In genomic region chr7:22564511-22565045, GRCh38 we compare ENCODE assay signal across 8 cellular contexts.
A peak's percentile ranks its signal among the peaks of the same experiment; 100 is the strongest.
DNase-seq lines count a peak whose midpoint lies in the region; ATAC-seq, FAIRE-seq and TF ChIP-seq lines count a peak whose summit lies in the region.

No MANE protein-coding gene starts in this region.

- H3K27ac ChIP-seq in OCI-LY7 (ENCODE audit: low read depth, low read length, poor library complexity, severe bottlenecking) (no peak overlapping the region), H1 (ENCODE audit: low read depth, low read length) (no peak overlapping the region), osteoblast (ENCODE audit: low read depth, low read length) (peak overlapping the region; percentile 96)

- intact Hi-C loops in OCI-LY7 (cut with micrococcal nuclease; ENCODE audit: unreplicated experiment), result loop anchor here (5.0 to 10.0 kb wide), 3 partner anchors 50 to 508 kb away; no protein-coding TSS in a partner anchor

- peak overlapping the region; percentile 24; the same call in 1 of the 2 replicates for H3K4me2 ChIP-seq in OCI-LY7 (ENCODE audit: low read length)
- no peak overlapping the region for H3K4me2 ChIP-seq in H1 (ENCODE audit: insufficient read depth in 1 of 2, low read depth in 2 of 2, low read length in 2 of 2)
- H3K4me2 ChIP-seq in osteoblast (ENCODE audit: insufficient read depth, low read length), result peak overlapping the region; percentile 82

- H2BK20ac ChIP-seq in H1 (ENCODE audit: low read length), result peak overlapping the region; percentile 83

- POLR2A ChIA-PET in OCI-LY7 (lab: Charles Lee) (interaction anchor here (0.5 to 1.3 kb wide), 8 partner anchors 13 to 599 kb away, joined by 3 to 7 read pairs (median 4); partner anchors contain the start of gene IL6), H1 (lab: Charles Lee; ENCODE audit: partially characterized antibody) (no interaction called here)

- peak overlapping the region; percentile 5; the same call in 1 of the 2 replicates for H3K18ac ChIP-seq in H1 (ENCODE audit: extremely low read depth, low read length)

- H3K14ac ChIP-seq in H1 (ENCODE audit: insufficient read length), result no peak overlapping the region

- H4K20me1 ChIP-seq in OCI-LY7 (ENCODE audit: insufficient read depth, low read length) (no peaks in the 10 kb centered on the region), H1 (replicated peaks in 1 of 2; ENCODE audit: control insufficient read depth in 1 of 2, insufficient read depth in 2 of 2, low read length in 2 of 2) (no peaks in the 10 kb centered on the region), osteoblast (ENCODE audit: insufficient read depth, low read length) (no peaks in the 10 kb centered on the region)

- peak overlapping the region; percentile 85 for H2BK12ac ChIP-seq in H1 (ENCODE audit: low read depth, low read length)

- no peaks in the 10 kb centered on the region for H3K23me2 ChIP-seq in H1 (ENCODE audit: low read depth, low read length)

- no peak overlapping the region for H4K91ac ChIP-seq in H1 (replicated peaks; ENCODE audit: insufficient read length, low read length)

- no peak overlapping the region for H4K8ac ChIP-seq in H1 (ENCODE audit: extremely low read depth, insufficient read depth, low read length)

- no peak overlapping the region for H3K23ac ChIP-seq in H1 (ENCODE audit: insufficient read length)

- H2AFZ ChIP-seq in OCI-LY7 (ENCODE audit: low read length), result no peak overlapping the region
- peak overlapping the region; percentile 7; the same call in 1 of the 2 replicates for H2AFZ ChIP-seq in H1 (ENCODE audit: low read length)
- no peak overlapping the region for H2AFZ ChIP-seq in osteoblast (ENCODE audit: low read length)

- H2AK5ac ChIP-seq in H1 (ENCODE audit: low read depth, low read length), result peak overlapping the region; percentile 20; the same call in 1 of the 2 replicates

- no peak overlapping the region for H3K4ac ChIP-seq in H1 (replicated peaks; ENCODE audit: insufficient read length, low read depth, low read length)

- no peaks in the 10 kb centered on the region for H3K9me3 ChIP-seq in OCI-LY7 (ENCODE audit: low read length)
- H3K9me3 ChIP-seq in H1 (ENCODE audit: insufficient read depth in 2 of 2, low read depth in 1 of 2, low read length in 1 of 2), result no peaks in the 10 kb centered on the region
- H3K9me3 ChIP-seq in osteoblast (ENCODE audit: low read depth, low read length), result no peaks in the 10 kb centered on the region

- H3K27me3 ChIP-seq in H1 (replicated peaks in 1 of 4; ENCODE audit: control insufficient read depth in 3 of 4, extremely low read depth in 1 of 4, insufficient read depth in 3 of 4, low read length in 3 of 4) (no peaks in the 10 kb centered on the region), osteoblast (ENCODE audit: insufficient read depth, low read length) (no peaks in the 10 kb centered on the region)

- peak overlapping the region; percentile 57; the same call in 1 of the 2 replicates for H2BK5ac ChIP-seq in H1 (ENCODE audit: low read depth, low read length)

- no peak for TF ChIP-seq CTCF in OCI-LY7 (conservative IDR thresholded peaks at IDR 0.05; ENCODE audit: low read length)
- no peak for TF ChIP-seq CTCF in H1 (IDR thresholded peaks at IDR 0.05; ENCODE audit: control extremely low read depth in 1 of 3, insufficient read depth in 1 of 3, low read depth in 1 of 3, low read length in 3 of 3)
- no peak for TF ChIP-seq CTCF in osteoblast (IDR thresholded peaks at IDR 0.05; ENCODE audit: extremely low read depth, low read depth, low read length)

- H3K9ac ChIP-seq in H1 (replicated peaks in 1 of 4; ENCODE audit: extremely low read depth in 1 of 4, low read depth in 3 of 4, low read length in 3 of 4), result no peak overlapping the region

- peak overlapping the region; percentile 76 for H2BK15ac ChIP-seq in H1 (ENCODE audit: low read length)

- H3K36me3 ChIP-seq in OCI-LY7 (ENCODE audit: insufficient read depth, low read length) (no peaks in the 10 kb centered on the region), H1 (ENCODE audit: control insufficient read depth in 2 of 4, insufficient read depth in 4 of 4, low read length in 3 of 4) (no peaks in the 10 kb centered on the region), osteoblast (ENCODE audit: insufficient read depth, low read length) (no peaks in the 10 kb centered on the region)

- peak; percentile 97 for DNase-seq in EH (ENCODE audit: low read depth)
- no peak for DNase-seq in OCI-LY7 (ENCODE audit: low spot score)
- no peak for DNase-seq in H1 (ENCODE audit: low read depth in 1 of 2, low spot score in 2 of 2)
- peak; percentile 92 for DNase-seq in osteoblast (ENCODE audit: insufficient read length, low spot score, missing footprints)
- no peak for DNase-seq in NCI-H446 (lab: John Stamatoyannopoulos, UW)
- no peak for DNase-seq in COLO668 (lab: John Stamatoyannopoulos, UW; ENCODE audit: unreplicated experiment)

- peaks cover 31% of the 10 kb centered on the region for H3K4me1 ChIP-seq in OCI-LY7 (ENCODE audit: insufficient read depth, low read length, poor library complexity, severe bottlenecking)
- H3K4me1 ChIP-seq in H1 (replicated peaks in 1 of 4; ENCODE audit: control insufficient read depth in 3 of 4, insufficient read depth in 4 of 4, low read length in 3 of 4), result peaks cover 9 to 33% (median 25%) of the 10 kb centered on the region in 4 experiments
- peaks cover 67% of the 10 kb centered on the region for H3K4me1 ChIP-seq in osteoblast (ENCODE audit: insufficient read depth, low read length)

- H2BK120ac ChIP-seq in H1 (replicated peaks; ENCODE audit: low read depth, low read length), result no peak overlapping the region

- no peak for TF ChIP-seq POLR2A in H1 (IDR thresholded peaks at IDR 0.05; ENCODE audit: control extremely low read depth in 1 of 2, low read depth in 2 of 2, low read length in 2 of 2)

- TF ChIP-seq EP300 in H1 (IDR thresholded peaks at IDR 0.05; ENCODE audit: borderline replicate concordance in 1 of 2, low read depth in 2 of 2, low read length in 2 of 2), result no peak

- no peak for FAIRE-seq in H1 (lab: Jason Lieb, UNC)

- H3K79me2 ChIP-seq in OCI-LY7 (ENCODE audit: insufficient read depth, low read depth, low read length) (no peaks in the 10 kb centered on the region), H1 (ENCODE audit: control insufficient read depth in 1 of 2, insufficient read depth in 2 of 2, low read length in 2 of 2) (no peaks in the 10 kb centered on the region), osteoblast (ENCODE audit: insufficient read depth, low read length) (peaks cover 16% of the 10 kb centered on the region)

- H4K5ac ChIP-seq in H1 (ENCODE audit: insufficient read length, low read depth, low read length), result no peak overlapping the region

- BruUV-seq in OCI-LY7 (replicated peaks; lab: Mats Ljungman, UMichigan), result no TSS peak

- no peaks in the 10 kb centered on the region for H3K9me2 ChIP-seq in OCI-LY7 (ENCODE audit: insufficient read depth, low read length)

- no peaks in the 10 kb centered on the region; the same call in 1 of the 2 replicates for H3K79me1 ChIP-seq in H1 (ENCODE audit: low read depth, low read length)

- WGBS in H1 (ENCODE audit: extremely low coverage in 1 of 2, insufficient coverage in 1 of 2, insufficient read length in 1 of 2, insufficient replicate concordance in 2 of 2, low coverage in 1 of 2, low lambda C conversion rate in 2 of 2, missing lambda C conversion rate in 1 of 2), 2 experiments, result 87% methylated on average over 6 of the region's 6 CpGs; no CpG with 5 or more reads in 1 of the 2 experiments

- CTCF ChIA-PET in OCI-LY7 (lab: Charles Lee; ENCODE audit: unreplicated experiment) (interaction anchor here (0.6 to 2.2 kb wide), 2 partner anchors 157 to 163 kb away, joined by 3 to 8 read pairs; partner anchors contain the start of gene IL6), H1 (lab: Charles Lee; ENCODE audit: partially characterized antibody) (interaction anchor here (0.8 to 9.0 kb wide), 9 partner anchors 10 to 491 kb away, joined by 3 to 385 read pairs (median 9); partner anchors contain the start of gene IL6)

- H3K56ac ChIP-seq in H1 (replicated peaks; ENCODE audit: insufficient read length, low read depth, low read length), result no peak overlapping the region

- ATAC-seq in GM19035 (IDR thresholded peaks at IDR 0.05; ENCODE audit: unreplicated experiment), result no peak
- no peak for ATAC-seq in GM21619 (IDR thresholded peaks at IDR 0.05; ENCODE audit: unreplicated experiment)

- no peak overlapping the region for H3K4me3 ChIP-seq in OCI-LY7 (ENCODE audit: low read depth, low read length, poor library complexity, severe bottlenecking)
- H3K4me3 ChIP-seq in H1 (ENCODE audit: extremely low read depth in 1 of 4, insufficient read depth in 2 of 4, low read depth in 3 of 4, low read length in 4 of 4), result no peak overlapping the region
- peak overlapping the region; percentile 7 for H3K4me3 ChIP-seq in osteoblast (ENCODE audit: insufficient read depth, low read length)

- TF ChIP-seq RAD21 in H1 (IDR thresholded peaks at IDR 0.05 in 1 of 2, conservative IDR thresholded peaks at IDR 0.05 in 1 of 2; ENCODE audit: low read depth in 2 of 2, low read length in 2 of 2), result no peak

TF ChIP-seq in H1, 55 proteins besides CTCF, POLR2A, EP300 and RAD21 (continues in another document):
- TF ChIP-seq RXRA (IDR thresholded peaks at IDR 0.05; ENCODE audit: insufficient read depth, low read depth, low read length) (no peak), ATF3 (IDR thresholded peaks at IDR 0.05; ENCODE audit: insufficient read depth, low read depth, low read length) (no peak), SRF (IDR thresholded peaks at IDR 0.05; ENCODE audit: low read depth, low read length) (no peak), MAFK (IDR thresholded peaks at IDR 0.05; ENCODE audit: low read depth, low read length) (no peak), BRCA1 (IDR thresholded peaks at IDR 0.05; ENCODE audit: low read depth, low read length) (no peak), EZH2 (IDR thresholded peaks at IDR 0.05; ENCODE audit: low read depth, low read length, severe bottlenecking) (no peak), JUND (IDR thresholded peaks at IDR 0.05; ENCODE audit: low read length) (no peak), CHD1 (IDR thresholded peaks at IDR 0.05; ENCODE audit: low read depth, low read length) (no peak), CREB1 (IDR thresholded peaks at IDR 0.05) (no peak), MAX (IDR thresholded peaks at IDR 0.05) (no peak), BACH1 (IDR thresholded peaks at IDR 0.05; ENCODE audit: low read length) (no peak), CHD2 (IDR thresholded peaks at IDR 0.05; ENCODE audit: low read length) (no peak), ASH2L (IDR thresholded peaks at IDR 0.05; ENCODE audit: low read length) (no peak), SIX5 (IDR thresholded peaks at IDR 0.05; ENCODE audit: low read depth, low read length) (no peak), KDM5A (IDR thresholded peaks at IDR 0.05; ENCODE audit: low read length) (no peak), KDM1A (IDR thresholded peaks at IDR 0.05; ENCODE audit: borderline replicate concordance, low read length) (no peak)

Comparison
In these comparisons a context has a peak if more than half of its experiments do, and no peak if none do; other contexts are left out.
1. DNase-seq: peak in EH (single experiment) and osteoblast (single experiment); none in OCI-LY7 (single experiment), H1 (0 of 2), NCI-H446 (0 of 2) and COLO668 (single experiment).
2. H3K4me2 ChIP-seq: peak in OCI-LY7 (single experiment) and osteoblast (single experiment); none in H1 (0 of 2).